28 cellular contexts compared by ENCODE assay signal in genomic region chr7:132009778-132010177, GRCh38.
DNase-seq lines count a peak whose midpoint lies in the region; FAIRE-seq and TF ChIP-seq lines count a peak whose summit lies in the region.
"Had no signal": no experiment of that assay in that cellular context is flagged by ENCODE, and none has a peak within 500 bp of the region (broad histone marks: within the 10 kb centered on the region; RNA-seq: fewer than 3 reads in every experiment).

No MANE protein-coding gene starts in this region.

- H3K4me1 ChIP-seq in SJCRH30 = peaks cover 10% of the 10 kb centered on the region
- no peaks in the 10 kb centered on the region for H3K4me1 ChIP-seq in tibial nerve
- H3K4me1 ChIP-seq: ascending aorta, spleen had no signal

- DNase-seq in A172 (ENCODE audit: low spot score) (peak; percentile 66), GM04503 (ENCODE audit: low read depth) (peak; percentile 1), SJCRH30 (peak; percentile 76 to 80), fibroblast of pulmonary artery (ENCODE audit: low read depth) (peak; percentile 8), tibial nerve (ENCODE audit: low spot score in 2 of 2) (no peak), NCI-H1105 treated with DMSO at 0.1 percent for 48 hours (lab: John Stamatoyannopoulos, UW) (no peak), HTR-8/SVneo (ENCODE audit: insufficient read length, low spot score) (no peak)
- no peak for DNase-seq in activated CD8-positive, alpha-beta memory T cell treated with anti-CD3 and anti-CD28 coated beads for 24 hours
- DNase-seq: ACHN; activated CD4-positive, alpha-beta T cell treated with anti-CD3 and anti-CD28 coated beads, Interleukin-2, amount 50 U/mL, for 48 hours; activated CD4-positive, CD25-positive, alpha-beta regulatory T cell; activated effector memory CD4-positive, alpha-beta T cell treated with Interleukin-2 at 50 U/mL for 16 hours; activated naive CD8-positive, alpha-beta T cell treated with anti-CD3 and anti-CD28 coated beads for 36 hours; activated T-cell treated with anti-CD3 and anti-CD28 coated beads for 4 hours; effector memory CD4-positive, alpha-beta T cell; hippocampal formation; KBM-7; left ventricle myocardium inferior; natural killer cell; NCI-H2227 treated with DMSO at 0.1 percent for 48 hours; NCI-H82; Right ventricle myocardium superior; spleen; stimulated activated CD4-positive, alpha-beta T cell treated with anti-CD3 and anti-CD28 coated beads, Interleukin-2, amount 100 ng/mL, for 48 hours had no signal

- no peak for TF ChIP-seq POLR2A in tibial nerve (IDR thresholded peaks at IDR 0.05)

- H3K27ac ChIP-seq in SJCRH30 (peak overlapping the region; percentile 26), tibial nerve (no peak overlapping the region)
- H3K27ac ChIP-seq: ascending aorta; BLaER1 treated with 17β-estradiol and CSF1 and Interleukin-3, amounts not matched to agents 10 nM and 100 nM; left ventricle myocardium inferior; spleen had no signal

- TF ChIP-seq EP300 in tibial nerve (IDR thresholded peaks at IDR 0.05) = no peak

- TF ChIP-seq CTCF in fibroblast of pulmonary artery (IDR thresholded peaks at IDR 0.05; ENCODE audit: low read length, missing control alignments) = no peak
- TF ChIP-seq CTCF in tibial nerve (IDR thresholded peaks at IDR 0.05) = no peak

- H3K4me3 ChIP-seq in SJCRH30 = no peak overlapping the region
- H3K4me3 ChIP-seq in fibroblast of pulmonary artery (replicated peaks; ENCODE audit: low read depth, low read length) = no peak overlapping the region
- H3K4me3 ChIP-seq in tibial nerve = no peak overlapping the region
- H3K4me3 ChIP-seq: ascending aorta; BLaER1 treated with 17β-estradiol and CSF1 and Interleukin-3, amounts not matched to agents 10 nM and 100 nM; GM23338; left ventricle myocardium inferior; spleen had no signal

- H3K27me3 ChIP-seq in SJCRH30 = no peaks in the 10 kb centered on the region
- H3K27me3 ChIP-seq in tibial nerve = no peaks in the 10 kb centered on the region
- H3K27me3 ChIP-seq: ascending aorta; BLaER1 treated with 17β-estradiol and CSF1 and Interleukin-3, amounts not matched to agents 10 nM and 100 nM; spleen had no signal

- FAIRE-seq in HTR-8/SVneo (lab: Jason Lieb, UNC) = no peak
- FAIRE-seq: GM18507 had no signal

- H3K36me3 ChIP-seq in SJCRH30 (no peaks in the 10 kb centered on the region), tibial nerve (no peaks in the 10 kb centered on the region)
- H3K36me3 ChIP-seq: ascending aorta; BLaER1 treated with 17β-estradiol and CSF1 and Interleukin-3, amounts not matched to agents 10 nM and 100 nM; left ventricle myocardium inferior; spleen had no signal

- H3K9me3 ChIP-seq in SJCRH30 (replicated peaks) (peaks cover 9% of the 10 kb centered on the region; the same call in 1 of the 2 replicates), tibial nerve (peaks cover 0 to 33% (median 2%) of the 10 kb centered on the region in 4 donors)

- WGBS in tibial nerve, 2 donors = 65 to 84% methylated on average over 3 to 4 of the region's 4 CpGs

Comparison
In these comparisons a context has a peak if more than half of its experiments do, and no peak if none do; other contexts are left out.
1. DNase-seq: peak in A172 (single experiment), GM04503 (single experiment), SJCRH30 (2 of 2) and fibroblast of pulmonary artery (single experiment); none in tibial nerve (0 of 2), NCI-H1105 treated with DMSO at 0.1 percent for 48 hours (single experiment), HTR-8/SVneo (single experiment) and activated CD8-positive, alpha-beta memory T cell treated with anti-CD3 and anti-CD28 coated beads for 24 hours (single experiment).